In the genomic region with DNA sequence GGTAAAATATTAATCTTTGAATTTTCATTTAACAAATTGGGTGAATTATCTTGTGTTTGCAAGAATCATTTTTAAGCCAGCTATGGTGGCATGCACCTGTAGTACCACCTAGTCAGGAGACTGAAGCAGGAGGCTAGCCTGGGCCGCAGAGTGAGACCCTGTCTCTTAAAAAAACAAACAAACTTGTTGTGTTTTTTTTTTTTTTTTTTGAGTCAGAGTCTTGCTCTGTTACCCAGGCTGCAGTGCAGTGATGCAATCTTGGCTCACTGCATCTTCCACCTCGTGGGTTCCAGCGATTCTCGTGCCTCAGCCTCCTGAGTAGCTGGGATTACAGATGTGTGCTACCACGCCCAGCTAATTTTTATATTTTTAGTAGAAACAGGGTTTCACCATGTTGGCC, we compare ENCODE assay signal across 15 cellular contexts. TPM values are rescaled to one million over a fixed set of nuclear protein-coding genes. Genes with fewer than 3 reads are reported as not detected.
DNase-seq lines count a peak whose midpoint lies in the region; ATAC-seq and TF ChIP-seq lines count a peak whose summit lies in the region.
"Had no signal": no experiment of that assay in that cellular context is flagged by ENCODE, and none has a peak within 500 bp of the region (broad histone marks: within the 10 kb centered on the region; RNA-seq: fewer than 3 reads in every experiment).

No MANE protein-coding gene starts in this region.

- no peaks in the 10 kb centered on the region for H3K9me3 Mint-ChIP-seq in activated naive CD4-positive, alpha-beta T cell treated with anti-CD3 and anti-CD28 coated beads for 36 hours
- H3K9me3 Mint-ChIP-seq in neural progenitor cell = no peaks in the 10 kb centered on the region
- H3K9me3 Mint-ChIP-seq in activated T-helper 1 cell treated with anti-CD3 and anti-CD28 coated beads, Interleukin-12 subunit alpha, Interleukin-12 subunit beta, Interleukin-2, Interleukin-4 antibody, amounts not matched to agents 30 ng/mL and 10 ng/mL and 1 ng/mL, durations not matched to agents 14 hours and 24 hours and 36 hours = no peaks in the 10 kb centered on the region

- no peaks in the 10 kb centered on the region for H3K27me3 Mint-ChIP-seq in activated naive CD4-positive, alpha-beta T cell treated with anti-CD3 and anti-CD28 coated beads for 36 hours (ENCODE audit: low read depth)
- H3K27me3 Mint-ChIP-seq in neural progenitor cell (ENCODE audit: insufficient read depth, low read depth) = peaks cover 7% of the 10 kb centered on the region
- H3K27me3 Mint-ChIP-seq in activated T-helper 1 cell treated with anti-CD3 and anti-CD28 coated beads, Interleukin-12 subunit alpha, Interleukin-12 subunit beta, Interleukin-2, Interleukin-4 antibody, amounts not matched to agents 30 ng/mL and 10 ng/mL and 1 ng/mL, durations not matched to agents 14 hours and 24 hours and 36 hours (ENCODE audit: insufficient read depth) = no peaks in the 10 kb centered on the region

- H3K36me3 ChIP-seq in Karpas-422 (ENCODE audit: insufficient read depth, low read length) (peaks cover 24% of the 10 kb centered on the region), neural progenitor cell (peaks cover 6% of the 10 kb centered on the region)

- ATAC-seq in HG03432 (IDR thresholded peaks at IDR 0.05; ENCODE audit: unreplicated experiment) (no peak), GM21576 (IDR thresholded peaks at IDR 0.05; ENCODE audit: unreplicated experiment) (no peak)
- ATAC-seq: GM12878 had no signal

- H3K4me3 ChIP-seq in Karpas-422 (ENCODE audit: low read length) (peak overlapping the region; percentile 79; the same call in 1 of the 2 replicates), neural progenitor cell (no peak overlapping the region)

- peaks cover 9% of the 10 kb centered on the region for H3K4me1 Mint-ChIP-seq in activated naive CD4-positive, alpha-beta T cell treated with anti-CD3 and anti-CD28 coated beads for 36 hours (ENCODE audit: low read depth)
- H3K4me1 Mint-ChIP-seq in neural progenitor cell = peaks cover 16% of the 10 kb centered on the region
- peaks cover 11% of the 10 kb centered on the region for H3K4me1 Mint-ChIP-seq in activated T-helper 1 cell treated with anti-CD3 and anti-CD28 coated beads, Interleukin-12 subunit alpha, Interleukin-12 subunit beta, Interleukin-2, Interleukin-4 antibody, amounts not matched to agents 30 ng/mL and 10 ng/mL and 1 ng/mL, durations not matched to agents 14 hours and 24 hours and 36 hours (ENCODE audit: low read depth)

- H3K9ac ChIP-seq in Karpas-422 (ENCODE audit: low read length) (peak overlapping the region; percentile 88; the same call in 1 of the 2 replicates), neural progenitor cell (no peak overlapping the region)

- H3K4me2 ChIP-seq in Karpas-422 (ENCODE audit: low read depth, low read length, poor library complexity, severe bottlenecking) = peak overlapping the region; percentile 78
- H3K4me2 ChIP-seq in neural progenitor cell = peak overlapping the region; percentile 87

- H3K27ac Mint-ChIP-seq in activated naive CD4-positive, alpha-beta T cell treated with anti-CD3 and anti-CD28 coated beads for 36 hours = no peak overlapping the region
- H3K27ac Mint-ChIP-seq in neural progenitor cell = no peak overlapping the region
- no peak overlapping the region for H3K27ac Mint-ChIP-seq in activated T-helper 1 cell treated with anti-CD3 and anti-CD28 coated beads, Interleukin-12 subunit alpha, Interleukin-12 subunit beta, Interleukin-2, Interleukin-4 antibody, amounts not matched to agents 30 ng/mL and 10 ng/mL and 1 ng/mL, durations not matched to agents 14 hours and 24 hours and 36 hours

- H2AFZ ChIP-seq in Karpas-422 (ENCODE audit: low read length) (no peak overlapping the region), neural progenitor cell (replicated peaks) (no peak overlapping the region)

- H3K79me2 ChIP-seq in Karpas-422 (ENCODE audit: low read length) (peaks cover 66% of the 10 kb centered on the region), neural progenitor cell (ENCODE audit: low read depth) (peaks cover 81% of the 10 kb centered on the region)

- CTCF ChIA-PET in activated naive CD4-positive, alpha-beta T cell treated with anti-CD3 and anti-CD28 coated beads for 36 hours (lab: Charles Lee) = interaction anchor here (0.6 kb wide), 1 partner anchor 154 kb away, joined by 5 read pairs; no protein-coding TSS in a partner anchor

- H3K27ac ChIP-seq in Karpas-422 (ENCODE audit: low read length) (peak overlapping the region; percentile 62; the same call in 1 of the 2 replicates), neural progenitor cell (no peak overlapping the region)
- H3K27ac ChIP-seq: WERI-Rb-1 had no signal

- H4K20me1 ChIP-seq in Karpas-422 (ENCODE audit: insufficient read depth, low read depth, low read length) (peaks cover 13% of the 10 kb centered on the region; the same call in 1 of the 2 replicates), neural progenitor cell (ENCODE audit: low read depth) (peaks cover 39% of the 10 kb centered on the region)

- H3K36me3 Mint-ChIP-seq in activated naive CD4-positive, alpha-beta T cell treated with anti-CD3 and anti-CD28 coated beads for 36 hours (ENCODE audit: low read depth) = peaks cover 3% of the 10 kb centered on the region
- peaks cover 11% of the 10 kb centered on the region for H3K36me3 Mint-ChIP-seq in neural progenitor cell
- no peaks in the 10 kb centered on the region for H3K36me3 Mint-ChIP-seq in activated T-helper 1 cell treated with anti-CD3 and anti-CD28 coated beads, Interleukin-12 subunit alpha, Interleukin-12 subunit beta, Interleukin-2, Interleukin-4 antibody, amounts not matched to agents 30 ng/mL and 10 ng/mL and 1 ng/mL, durations not matched to agents 14 hours and 24 hours and 36 hours (ENCODE audit: low read depth)

- H3K9me2 ChIP-seq in Karpas-422 (replicated peaks; ENCODE audit: insufficient read depth, low read length) = no peaks in the 10 kb centered on the region

- H3K4me1 ChIP-seq in Karpas-422 (ENCODE audit: low read length) (peaks cover 32% of the 10 kb centered on the region), neural progenitor cell (peaks cover 5% of the 10 kb centered on the region)

- intact Hi-C loops in activated naive CD4-positive, alpha-beta T cell treated with anti-CD3 and anti-CD28 coated beads for 36 hours (cut with micrococcal nuclease) = loop anchor here (5.0 kb wide), 2 partner anchors 1111 to 1451 kb away; partner anchors contain the start of gene PIGA
- intact Hi-C loops in activated T-helper 1 cell treated with anti-CD3 and anti-CD28 coated beads, Interleukin-12 subunit alpha, Interleukin-12 subunit beta, Interleukin-2, Interleukin-4 antibody, amounts not matched to agents 30 ng/mL and 10 ng/mL and 1 ng/mL, durations not matched to agents 14 hours and 24 hours and 36 hours (cut with micrococcal nuclease) = loop anchor here (5.0 kb wide), 3 partner anchors 39 to 1639 kb away; partner anchors contain the start of genes CA5B and CDKL5

- TF ChIP-seq CTCF in neural progenitor cell (IDR thresholded peaks at IDR 0.05) = no peak

- H3K9me3 ChIP-seq in Karpas-422 (ENCODE audit: low read length) (no peaks in the 10 kb centered on the region), neural progenitor cell (ENCODE audit: low read depth) (no peaks in the 10 kb centered on the region)

- no peaks in the 10 kb centered on the region for H3K27me3 ChIP-seq in Karpas-422 (ENCODE audit: low read length)
- no peaks in the 10 kb centered on the region for H3K27me3 ChIP-seq in neural progenitor cell

- H3K4me3 Mint-ChIP-seq in activated naive CD4-positive, alpha-beta T cell treated with anti-CD3 and anti-CD28 coated beads for 36 hours = peak overlapping the region; percentile 71
- H3K4me3 Mint-ChIP-seq in neural progenitor cell = peak overlapping the region; percentile 90
- no peak overlapping the region for H3K4me3 Mint-ChIP-seq in activated T-helper 1 cell treated with anti-CD3 and anti-CD28 coated beads, Interleukin-12 subunit alpha, Interleukin-12 subunit beta, Interleukin-2, Interleukin-4 antibody, amounts not matched to agents 30 ng/mL and 10 ng/mL and 1 ng/mL, durations not matched to agents 14 hours and 24 hours and 36 hours

- peak; percentile 11 for DNase-seq in activated naive CD4-positive, alpha-beta T cell treated with anti-CD3 and anti-CD28 coated beads for 36 hours
- no peak for DNase-seq in activated naive CD4-positive, alpha-beta T cell treated with anti-CD3 and anti-CD28 coated beads, Interleukin-2, amount 50 U/mL, for 16 hours
- DNase-seq in Karpas-422 = no peak
- DNase-seq in amniotic epithelial cell (ENCODE audit: low read depth) = peak; percentile 47
- no peak for DNase-seq in neural progenitor cell (ENCODE audit: low spot score)
- DNase-seq in activated T-helper 1 cell treated with anti-CD3 and anti-CD28 coated beads, Interleukin-12 subunit alpha, Interleukin-12 subunit beta, Interleukin-2, Interleukin-4 antibody, amounts not matched to agents 30 ng/mL and 10 ng/mL and 1 ng/mL, durations not matched to agents 14 hours and 24 hours and 36 hours (ENCODE audit: low spot score) = no peak
- DNase-seq: DMS153; hippocampal formation; NCI-H1436 treated with DMSO at 0.1 percent for 48 hours; stimulated activated CD4-positive, alpha-beta T cell treated with anti-CD3 and anti-CD28 coated beads, Interleukin-15, amount 100 ng/mL, for 24 hours; stimulated activated CD8-positive, alpha-beta memory T cell treated with anti-CD3 and anti-CD28 coated beads, Interleukin-4, amount 100 ng/mL, for 48 hours; WERI-Rb-1 had no signal

- no peaks in the 10 kb centered on the region for H3F3A ChIP-seq in neural progenitor cell (ENCODE audit: low read depth)

RNA-seq across cellular contexts. Expression of gene TXLNG, which starts 2.2 kb away (rescaled TPM):
- 10 to 100 TPM; 11.8 to 12.3 TPM for total RNA-seq in activated naive CD4-positive, alpha-beta T cell treated with anti-CD3 and anti-CD28 coated beads for 36 hours
- total RNA-seq in Karpas-422 (2014; rRNA removed; shearing (Covaris generic); ENCODE audit: low replicate concordance) = 28.2 and 42.2 TPM in 2 replicates
- 26.6 and 37.1 TPM in 2 replicates for total RNA-seq in neural progenitor cell (ENCODE audit: low replicate concordance)
- 23.8 and 25.4 TPM in 2 replicates for total RNA-seq in activated T-helper 1 cell treated with anti-CD3 and anti-CD28 coated beads, Interleukin-12 subunit alpha, Interleukin-12 subunit beta, Interleukin-2, Interleukin-4 antibody, amounts not matched to agents 30 ng/mL and 10 ng/mL and 1 ng/mL, durations not matched to agents 14 hours and 24 hours and 36 hours

Comparison
In these comparisons a context has a peak if more than half of its experiments do, and no peak if none do; other contexts are left out.
1. DNase-seq: peak in activated naive CD4-positive, alpha-beta T cell treated with anti-CD3 and anti-CD28 coated beads for 36 hours (single experiment) and amniotic epithelial cell (single experiment); none in activated naive CD4-positive, alpha-beta T cell treated with anti-CD3 and anti-CD28 coated beads, Interleukin-2, amount 50 U/mL, for 16 hours (single experiment), Karpas-422 (single experiment), neural progenitor cell (single experiment) and activated T-helper 1 cell treated with anti-CD3 and anti-CD28 coated beads, Interleukin-12 subunit alpha, Interleukin-12 subunit beta, Interleukin-2, Interleukin-4 antibody, amounts not matched to agents 30 ng/mL and 10 ng/mL and 1 ng/mL, durations not matched to agents 14 hours and 24 hours and 36 hours (single experiment).